Comparison of ENCODE assay signal across 17 cellular contexts in genomic region chr16:50384500-50385122, GRCh38. TPM values are rescaled to one million over a fixed set of nuclear protein-coding genes. Genes with fewer than 3 reads are reported as not detected.
DNase-seq lines count a peak whose midpoint lies in the region; ATAC-seq and TF ChIP-seq lines count a peak whose summit lies in the region.
"Had no signal": no experiment of that assay in that cellular context is flagged by ENCODE, and none has a peak within 500 bp of the region (broad histone marks: within the 10 kb centered on the region; RNA-seq: fewer than 3 reads in every experiment).

No MANE protein-coding gene starts in this region.

- no peaks in the 10 kb centered on the region for H3K27me3 Mint-ChIP-seq in activated CD8-positive, alpha-beta T cell treated with anti-CD3 and anti-CD28 coated beads for 36 hours
- H3K27me3 Mint-ChIP-seq in activated CD8-positive, alpha-beta T cell treated with anti-CD3 and anti-CD28 coated beads, Interleukin-2, amount 10 ng/mL, durations not matched to agents 7 days and 5 days (ENCODE audit: low read depth) = peaks cover 5% of the 10 kb centered on the region
- H3K27me3 Mint-ChIP-seq in type B pancreatic cell = no peaks in the 10 kb centered on the region

- TF ChIP-seq CTCF in activated CD8-positive, alpha-beta T cell treated with anti-CD3 and anti-CD28 coated beads for 36 hours (IDR thresholded peaks at IDR 0.05) = no peak
- no peak for TF ChIP-seq CTCF in type B pancreatic cell (conservative IDR thresholded peaks at IDR 0.05)
- no peak for TF ChIP-seq CTCF in transverse colon (IDR thresholded peaks at IDR 0.05)

- no peak overlapping the region for H3K4me3 Mint-ChIP-seq in activated CD8-positive, alpha-beta T cell treated with anti-CD3 and anti-CD28 coated beads for 36 hours
- H3K4me3 Mint-ChIP-seq in activated CD8-positive, alpha-beta T cell treated with anti-CD3 and anti-CD28 coated beads, Interleukin-2, amount 10 ng/mL, durations not matched to agents 7 days and 5 days = no peak overlapping the region
- peak overlapping the region; percentile 39 for H3K4me3 Mint-ChIP-seq in type B pancreatic cell
- H3K4me3 Mint-ChIP-seq: CD14-positive monocyte; CD4-positive, alpha-beta memory T cell had no signal

- POLR2A ChIA-PET in activated CD8-positive, alpha-beta T cell treated with anti-CD3 and anti-CD28 coated beads for 36 hours (lab: Charles Lee) = interaction anchor here (1.2 kb wide), 1 partner anchor 14 kb away, joined by 4 read pairs; no protein-coding TSS in a partner anchor
- POLR2A ChIA-PET in activated CD8-positive, alpha-beta T cell treated with anti-CD3 and anti-CD28 coated beads, Interleukin-2, amount 10 ng/mL, durations not matched to agents 7 days and 5 days (lab: Charles Lee) = no interaction called here

- WGBS in transverse colon (ENCODE audit: low coverage in 1 of 2), 2 donors = 80 to 84% methylated on average over 6 to 7 of the region's 7 CpGs

- no peaks in the 10 kb centered on the region for H3K4me1 Mint-ChIP-seq in activated CD8-positive, alpha-beta T cell treated with anti-CD3 and anti-CD28 coated beads for 36 hours (ENCODE audit: low read depth)
- peaks cover 2% of the 10 kb centered on the region for H3K4me1 Mint-ChIP-seq in activated CD8-positive, alpha-beta T cell treated with anti-CD3 and anti-CD28 coated beads, Interleukin-2, amount 10 ng/mL, durations not matched to agents 7 days and 5 days (ENCODE audit: low read depth)
- H3K4me1 Mint-ChIP-seq in type B pancreatic cell (ENCODE audit: unreplicated experiment) = peaks cover 22% of the 10 kb centered on the region
- H3K4me1 Mint-ChIP-seq: CD14-positive monocyte; CD4-positive, alpha-beta memory T cell had no signal

- H3K27ac Mint-ChIP-seq in activated CD8-positive, alpha-beta T cell treated with anti-CD3 and anti-CD28 coated beads for 36 hours = no peak overlapping the region
- no peak overlapping the region for H3K27ac Mint-ChIP-seq in activated CD8-positive, alpha-beta T cell treated with anti-CD3 and anti-CD28 coated beads, Interleukin-2, amount 10 ng/mL, durations not matched to agents 7 days and 5 days
- H3K27ac Mint-ChIP-seq in type B pancreatic cell = peak overlapping the region; percentile 34
- H3K27ac Mint-ChIP-seq: CD14-positive monocyte; CD4-positive, alpha-beta memory T cell had no signal

- no peaks in the 10 kb centered on the region for H3K36me3 Mint-ChIP-seq in activated CD8-positive, alpha-beta T cell treated with anti-CD3 and anti-CD28 coated beads for 36 hours (ENCODE audit: low read depth)
- no peaks in the 10 kb centered on the region for H3K36me3 Mint-ChIP-seq in activated CD8-positive, alpha-beta T cell treated with anti-CD3 and anti-CD28 coated beads, Interleukin-2, amount 10 ng/mL, durations not matched to agents 7 days and 5 days (ENCODE audit: low read depth)
- H3K36me3 Mint-ChIP-seq in type B pancreatic cell = no peaks in the 10 kb centered on the region
- H3K36me3 Mint-ChIP-seq: CD14-positive monocyte; CD4-positive, alpha-beta memory T cell had no signal

- H3K27ac ChIP-seq in transverse colon = no peak overlapping the region
- H3K27ac ChIP-seq: GM23248 had no signal

- H3K4me3 ChIP-seq in transverse colon = no peak overlapping the region
- H3K4me3 ChIP-seq: GM12878, GM23248, HAP-1 had no signal

- no peaks in the 10 kb centered on the region for H3K4me1 ChIP-seq in transverse colon
- H3K4me1 ChIP-seq: BE2C, HAP-1 had no signal

- no peaks in the 10 kb centered on the region for H3K36me3 ChIP-seq in transverse colon
- H3K36me3 ChIP-seq: BE2C, HAP-1 had no signal

- in situ Hi-C loops in transverse colon (cut with MboI; ENCODE audit: low pct_ligation_motif_present in 1 of 4, low pct_unique_long_range_greater_than_20kb in 1 of 4, low sequenced_read_pairs in 3 of 4) = loop anchor here in 1 of 4 donors (25.0 kb wide), 1 partner anchor 428 kb away; no protein-coding TSS in a partner anchor

- no peak for TF ChIP-seq POLR2A in transverse colon (IDR thresholded peaks at IDR 0.05)

- CTCF ChIA-PET in activated CD8-positive, alpha-beta T cell treated with anti-CD3 and anti-CD28 coated beads for 36 hours (lab: Charles Lee) = interaction anchor here (0.9 to 2.3 kb wide), 3 partner anchors 283 to 422 kb away, joined by 3 to 5 read pairs (median 3); no protein-coding TSS in a partner anchor
- CTCF ChIA-PET in activated CD8-positive, alpha-beta T cell treated with anti-CD3 and anti-CD28 coated beads, Interleukin-2, amount 10 ng/mL, durations not matched to agents 7 days and 5 days (lab: Charles Lee) = interaction anchor here (1.5 kb wide), 1 partner anchor 10 kb away, joined by 3 read pairs; no protein-coding TSS in a partner anchor

- no peaks in the 10 kb centered on the region for H3K9me3 Mint-ChIP-seq in activated CD8-positive, alpha-beta T cell treated with anti-CD3 and anti-CD28 coated beads for 36 hours
- no peaks in the 10 kb centered on the region for H3K9me3 Mint-ChIP-seq in activated CD8-positive, alpha-beta T cell treated with anti-CD3 and anti-CD28 coated beads, Interleukin-2, amount 10 ng/mL, durations not matched to agents 7 days and 5 days (ENCODE audit: insufficient read depth)
- peaks cover 8% of the 10 kb centered on the region for H3K9me3 Mint-ChIP-seq in type B pancreatic cell
- H3K9me3 Mint-ChIP-seq: CD14-positive monocyte; CD4-positive, alpha-beta memory T cell had no signal

- H3K27me3 ChIP-seq in transverse colon = no peaks in the 10 kb centered on the region
- H3K27me3 ChIP-seq: BE2C had no signal

- no peaks in the 10 kb centered on the region for H3K9me3 ChIP-seq in transverse colon
- H3K9me3 ChIP-seq: BE2C, HAP-1 had no signal

- DNase-seq in activated CD8-positive, alpha-beta T cell treated with anti-CD3 and anti-CD28 coated beads for 36 hours = no peak
- no peak for DNase-seq in activated CD8-positive, alpha-beta T cell treated with anti-CD3 and anti-CD28 coated beads, Interleukin-2, amount 10 ng/mL, durations not matched to agents 7 days and 5 days
- DNase-seq in RPMI7951 (ENCODE audit: low read depth) (peak; percentile 57), left kidney (ENCODE audit: low read depth, low spot score) (peak; percentile 18), type B pancreatic cell (ENCODE audit: extremely low spot score, unreplicated experiment) (no peak), transverse colon (no peak)
- DNase-seq: BE2C; CD4-positive, alpha-beta memory T cell; DMS53; DND-41; EL; GM23248 had no signal

- intact Hi-C loops in activated CD8-positive, alpha-beta T cell treated with anti-CD3 and anti-CD28 coated beads for 36 hours (cut with micrococcal nuclease) = no loop called here
- intact Hi-C loops in transverse colon (cut with DNase I; ENCODE audit: low total_unique reads) = loop anchor here (5.0 kb wide), 1 partner anchor 258 kb away; no protein-coding TSS in a partner anchor

- no peak for TF ChIP-seq EP300 in transverse colon (IDR thresholded peaks at IDR 0.05; ENCODE audit: low read depth)

- ATAC-seq in activated CD8-positive, alpha-beta T cell treated with anti-CD3 and anti-CD28 coated beads for 36 hours = peak; percentile 55
- no peak for ATAC-seq in activated CD8-positive, alpha-beta T cell treated with anti-CD3 and anti-CD28 coated beads, Interleukin-2, amount 10 ng/mL, durations not matched to agents 7 days and 5 days
- ATAC-seq in GM21576 (IDR thresholded peaks at IDR 0.05; ENCODE audit: unreplicated experiment) (no peak), HG03565 (IDR thresholded peaks at IDR 0.05; ENCODE audit: unreplicated experiment) (no peak)
- ATAC-seq: GM12878 had no signal

RNA-seq across cellular contexts. Expression of gene BRD7, which starts 15.8 kb away (rescaled TPM):
- total RNA-seq in activated CD8-positive, alpha-beta T cell treated with anti-CD3 and anti-CD28 coated beads for 36 hours = 10 to 100 TPM; 76.2 to 93.4 TPM
- 10 to 100 TPM; 88.9 to 90.4 TPM for total RNA-seq in activated CD8-positive, alpha-beta T cell treated with anti-CD3 and anti-CD28 coated beads, Interleukin-2, amount 10 ng/mL, durations not matched to agents 7 days and 5 days
- 45.1 and 64.5 TPM in 2 replicates for total RNA-seq in RPMI7951 (2014; rRNA removed; shearing (Covaris generic))
- total RNA-seq in type B pancreatic cell (ENCODE audit: low replicate concordance) (88.6 and 98.2 TPM in 2 replicates), transverse colon (10 to 100 TPM; 29.9 to 58.0 (median 38.5) TPM)

Comparison
In these comparisons a context has a peak if more than half of its experiments do, and no peak if none do; other contexts are left out.
1. DNase-seq: peak in RPMI7951 (single experiment) and left kidney (single experiment); none in activated CD8-positive, alpha-beta T cell treated with anti-CD3 and anti-CD28 coated beads for 36 hours (single experiment), activated CD8-positive, alpha-beta T cell treated with anti-CD3 and anti-CD28 coated beads, Interleukin-2, amount 10 ng/mL, durations not matched to agents 7 days and 5 days (single experiment), type B pancreatic cell (single experiment) and transverse colon (single experiment).